9 cellular contexts compared by ENCODE assay signal in genomic region chr17:63838586-63839184, GRCh38. TPM values are rescaled to one million over a fixed set of nuclear protein-coding genes. Genes with fewer than 3 reads are reported as not detected.
A peak's percentile ranks its signal among the peaks of the same experiment; 100 is the strongest.
DNase-seq lines count a peak whose midpoint lies in the region; ATAC-seq and TF ChIP-seq lines count a peak whose summit lies in the region.
"Had no signal": no experiment of that assay in that cellular context is flagged by ENCODE, and none has a peak within 500 bp of the region (broad histone marks: within the 10 kb centered on the region; RNA-seq: fewer than 3 reads in every experiment).

No MANE protein-coding gene starts in this region.

- peaks cover 64% of the 10 kb centered on the region for H3K79me2 ChIP-seq in DOHH2 (ENCODE audit: control insufficient read depth, low read length)

- H3K9me2 ChIP-seq in DOHH2 (replicated peaks; ENCODE audit: control insufficient read depth, low read length), result no peaks in the 10 kb centered on the region

- H3K27ac Mint-ChIP-seq in endodermal cell, result peak overlapping the region; percentile 30

- H3K9ac ChIP-seq in endodermal cell (ENCODE audit: extremely low read depth, low read length, poor library complexity, severe bottlenecking), result no peak overlapping the region

- no peaks in the 10 kb centered on the region; the same call in 1 of the 2 replicates for H4K20me1 ChIP-seq in DOHH2 (ENCODE audit: control insufficient read depth, insufficient read depth, low read depth, low read length)

- 85 to 86% methylated on average over 4 to 7 of the region's 7 CpGs for WGBS in endodermal cell (ENCODE audit: insufficient coverage in 1 of 2, insufficient read length in 1 of 2), 2 experiments

- DNase-seq in NCI-H510A treated with DMSO at 0.1 percent for 48 hours (lab: John Stamatoyannopoulos, UW) (peak; percentile 50), endodermal cell (no peak), hepatic stellate cell (ENCODE audit: low spot score) (no peak), NK-92 (lab: John Stamatoyannopoulos, UW; ENCODE audit: unreplicated experiment) (no peak), GM19238 (ENCODE audit: insufficient read length, low spot score) (no peak)

- H3K9me3 ChIP-seq in DOHH2 (ENCODE audit: control insufficient read depth, insufficient read depth, low read length) (no peaks in the 10 kb centered on the region), endodermal cell (ENCODE audit: control insufficient read depth, low read length) (no peaks in the 10 kb centered on the region), muscle layer of duodenum (ENCODE audit: control insufficient read depth in 1 of 2, low read length in 2 of 2) (no peaks in the 10 kb centered on the region)

- H3K27me3 ChIP-seq in DOHH2 (ENCODE audit: control insufficient read depth, low read length), result no peaks in the 10 kb centered on the region
- H3K27me3 ChIP-seq in endodermal cell (ENCODE audit: control insufficient read depth, insufficient read depth, low read length, poor library complexity, severe bottlenecking), result no peaks in the 10 kb centered on the region
- no peaks in the 10 kb centered on the region for H3K27me3 ChIP-seq in muscle layer of duodenum (ENCODE audit: low read depth, low read length)

- H3K4me1 Mint-ChIP-seq in endodermal cell, result peaks cover 15% of the 10 kb centered on the region

- peaks cover 15% of the 10 kb centered on the region for H3F3A ChIP-seq in DOHH2 (ENCODE audit: control insufficient read depth, insufficient read depth)

- peak overlapping the region; percentile 87; the same call in 1 of the 2 replicates for H3K4me3 ChIP-seq in DOHH2 (ENCODE audit: low read length)
- no peak overlapping the region for H3K4me3 ChIP-seq in endodermal cell (ENCODE audit: low read length)
- H3K4me3 ChIP-seq in muscle layer of duodenum (ENCODE audit: low read depth in 1 of 2, low read length in 2 of 2), result peak overlapping the region; percentile 3 to 39

- no peak for TF ChIP-seq CTCF in DOHH2 (IDR thresholded peaks at IDR 0.05; ENCODE audit: low read depth, low read length, poor library complexity, severe bottlenecking)
- TF ChIP-seq CTCF in endodermal cell (conservative IDR thresholded peaks at IDR 0.05), result no peak

- H3K4me1 ChIP-seq in DOHH2 (ENCODE audit: control insufficient read depth, low read length) (peaks cover 45% of the 10 kb centered on the region), endodermal cell (ENCODE audit: control insufficient read depth, insufficient read depth, low read length) (peaks cover 10% of the 10 kb centered on the region), muscle layer of duodenum (ENCODE audit: control insufficient read depth in 1 of 2, insufficient read depth in 2 of 2, low read length in 2 of 2) (peaks cover 11 to 50% of the 10 kb centered on the region in 2 donors)

- ATAC-seq in HG03196 (IDR thresholded peaks at IDR 0.05; ENCODE audit: unreplicated experiment), result no peak

- H3K36me3 Mint-ChIP-seq in endodermal cell (ENCODE audit: low read depth), result peaks cover 32% of the 10 kb centered on the region

- H3K4me3 Mint-ChIP-seq in endodermal cell, result no peak overlapping the region

- no peaks in the 10 kb centered on the region for H3K9me3 Mint-ChIP-seq in endodermal cell

- peak overlapping the region; percentile 98 for H3K4me2 ChIP-seq in DOHH2 (ENCODE audit: low read length)

- H3K36me3 ChIP-seq in DOHH2 (ENCODE audit: control insufficient read depth, low read length) (peaks cover 66% of the 10 kb centered on the region), endodermal cell (ENCODE audit: control insufficient read depth, insufficient read depth, low read length) (peaks cover 16% of the 10 kb centered on the region), muscle layer of duodenum (ENCODE audit: control insufficient read depth in 1 of 2, insufficient read depth in 2 of 2, low read length in 2 of 2) (peaks cover 18 to 39% of the 10 kb centered on the region in 2 donors)

- H3K27ac ChIP-seq in DOHH2 (ENCODE audit: low read depth, low read length) (peak overlapping the region; percentile 50), endodermal cell (ENCODE audit: low read depth, low read length) (peak overlapping the region; percentile 53), muscle layer of duodenum (ENCODE audit: low read length) (peak overlapping the region; percentile 77)

- no peaks in the 10 kb centered on the region for H3K27me3 Mint-ChIP-seq in endodermal cell (ENCODE audit: insufficient read depth)

RNA-seq across cellular contexts. Expression of gene SMARCD2, which starts 3.8 kb away (rescaled TPM):
- 10 to 100 TPM; 68.8 to 82.1 TPM for total RNA-seq in endodermal cell
- 43.3 TPM for polyA plus RNA-seq in endodermal cell (2013, experiment 1 of 2)
- polyA plus RNA-seq in endodermal cell (2013, experiment 2 of 2), result 43.8 TPM

RNA-seq across cellular contexts. Expression of gene FTSJ3, which starts 11.2 kb away (rescaled TPM):
- 10 to 100 TPM; 58.5 to 72.3 TPM for total RNA-seq in endodermal cell
- 34.3 TPM for polyA plus RNA-seq in endodermal cell (2013, experiment 1 of 2)
- 28.1 TPM for polyA plus RNA-seq in endodermal cell (2013, experiment 2 of 2)

RNA-seq across cellular contexts. Expression of gene PSMC5, which starts 11.5 kb away (rescaled TPM):
- total RNA-seq in endodermal cell, result 100 to 1,000 TPM; 137 TPM
- 119 TPM for polyA plus RNA-seq in endodermal cell (2013, experiment 1 of 2)
- polyA plus RNA-seq in endodermal cell (2013, experiment 2 of 2), result 111 TPM

RNA-seq across cellular contexts. Expression of gene CSH2, which starts 34.8 kb away (rescaled TPM):
- total RNA-seq in endodermal cell, result under 1 TPM in 1 of 2 donors, not detected in 1; 0.57 TPM
- not detected for polyA plus RNA-seq in endodermal cell (2013, experiment 1 of 2)
- polyA plus RNA-seq in endodermal cell (2013, experiment 2 of 2), result not detected
- total RNA-seq: SK-MEL-5 had no signal

RNA-seq across cellular contexts. Expression of gene GH2, which starts 43.1 kb away (rescaled TPM):
- under 1 TPM; 0.42 to 0.49 TPM for total RNA-seq in endodermal cell
- polyA plus RNA-seq in endodermal cell (2013, experiment 1 of 2), result not detected
- polyA plus RNA-seq in endodermal cell (2013, experiment 2 of 2), result not detected
- total RNA-seq: SK-MEL-5 had no signal
